Comparison of ENCODE assay signal across 1 cellular context in the genomic region with DNA sequence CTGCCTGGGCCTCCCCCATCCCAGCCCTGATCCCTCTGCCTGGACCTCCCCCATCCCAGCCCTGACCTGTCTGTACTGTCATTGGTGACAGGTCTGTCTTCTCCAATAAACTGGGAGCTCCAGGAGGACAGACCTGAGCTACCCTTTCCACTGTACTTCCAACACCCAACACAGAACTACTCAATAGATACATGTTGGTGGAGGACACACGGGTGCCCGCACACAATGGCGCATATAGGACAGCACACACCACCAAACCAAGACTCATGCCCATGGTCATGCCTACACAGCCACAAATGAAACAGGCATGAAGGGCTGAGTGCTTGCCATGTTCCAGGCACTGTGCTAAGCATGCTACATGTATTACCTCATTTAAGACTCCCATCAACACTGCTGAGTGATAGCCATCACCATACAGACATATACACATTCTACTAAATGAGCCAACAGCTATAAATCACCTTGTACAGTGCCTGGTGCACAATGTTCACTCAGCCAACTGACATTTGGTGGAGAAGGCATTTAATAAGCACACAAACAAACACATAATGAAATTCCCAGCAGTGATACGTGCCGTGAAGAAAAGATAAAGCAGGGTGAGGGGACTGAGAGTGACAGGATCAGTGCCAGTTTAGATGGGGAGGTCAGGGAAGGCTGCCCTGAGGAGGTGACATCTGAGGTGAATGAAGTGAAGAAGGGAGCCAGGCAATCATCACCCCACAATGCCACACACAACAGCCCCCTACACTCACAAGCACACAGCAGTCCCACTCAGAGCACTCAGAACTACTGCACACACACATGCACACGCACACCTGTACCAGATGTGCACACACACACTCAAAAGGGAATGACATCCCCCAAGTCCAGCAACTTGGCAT.
TF ChIP-seq lines count a peak whose summit lies in the region.

No MANE protein-coding gene starts in this region.

TF ChIP-seq in GM12878, 131 proteins besides CTCF, POLR2A, EP300 and RAD21:
- TF ChIP-seq YY1 (IDR thresholded peaks at IDR 0.05; ENCODE audit: low read depth, low read length): 0 out of 2 replicates have a peak, but pooled peaks have one; percentile 22
- no peak for TF ChIP-seq CEBPB (IDR thresholded peaks at IDR 0.05; ENCODE audit: borderline replicate concordance in 1 of 2, low read depth in 2 of 2, low read length in 2 of 2)
- TF ChIP-seq MTA3 (IDR thresholded peaks at IDR 0.05; ENCODE audit: borderline replicate concordance, low read length): no peak
- TF ChIP-seq, protein P1, sequence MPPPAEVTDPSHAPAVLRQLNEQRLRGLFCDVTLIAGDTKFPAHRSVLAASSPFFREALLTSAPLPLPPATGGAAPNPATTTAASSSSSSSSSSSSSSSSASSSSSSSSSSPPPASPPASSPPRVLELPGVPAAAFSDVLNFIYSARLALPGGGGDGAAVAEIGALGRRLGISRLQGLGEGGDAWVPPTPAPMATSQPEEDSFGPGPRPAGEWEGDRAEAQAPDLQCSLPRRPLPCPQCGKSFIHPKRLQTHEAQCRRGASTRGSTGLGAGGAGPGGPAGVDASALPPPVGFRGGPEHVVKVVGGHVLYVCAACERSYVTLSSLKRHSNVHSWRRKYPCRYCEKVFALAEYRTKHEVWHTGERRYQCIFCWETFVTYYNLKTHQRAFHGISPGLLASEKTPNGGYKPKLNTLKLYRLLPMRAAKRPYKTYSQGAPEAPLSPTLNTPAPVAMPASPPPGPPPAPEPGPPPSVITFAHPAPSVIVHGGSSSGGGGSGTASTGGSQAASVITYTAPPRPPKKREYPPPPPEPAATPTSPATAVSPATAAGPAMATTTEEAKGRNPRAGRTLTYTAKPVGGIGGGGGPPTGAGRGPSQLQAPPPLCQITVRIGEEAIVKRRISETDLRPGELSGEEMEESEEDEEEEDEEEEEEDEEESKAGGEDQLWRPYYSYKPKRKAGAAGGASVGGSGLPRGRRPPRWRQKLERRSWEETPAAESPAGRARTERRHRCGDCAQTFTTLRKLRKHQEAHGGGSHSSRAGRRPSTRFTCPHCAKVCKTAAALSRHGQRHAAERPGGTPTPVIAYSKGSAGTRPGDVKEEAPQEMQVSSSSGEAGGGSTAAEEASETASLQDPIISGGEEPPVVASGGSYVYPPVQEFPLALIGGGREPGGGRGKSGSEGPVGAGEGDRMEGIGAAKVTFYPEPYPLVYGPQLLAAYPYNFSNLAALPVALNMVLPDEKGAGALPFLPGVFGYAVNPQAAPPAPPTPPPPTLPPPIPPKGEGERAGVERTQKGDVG (CRISPR knock-in tag; IDR thresholded peaks at IDR 0.05): no peak
- TF ChIP-seq NBN (IDR thresholded peaks at IDR 0.05): no peak
- no peak for TF ChIP-seq CHD2 (IDR thresholded peaks at IDR 0.05; ENCODE audit: borderline replicate concordance, low read depth, low read length)
- no peak for TF ChIP-seq IKZF1 (conservative IDR thresholded peaks at IDR 0.05)
- TF ChIP-seq RCOR1 (conservative IDR thresholded peaks at IDR 0.05; ENCODE audit: low read depth, low read length): no peak
- TF ChIP-seq, protein P2, sequence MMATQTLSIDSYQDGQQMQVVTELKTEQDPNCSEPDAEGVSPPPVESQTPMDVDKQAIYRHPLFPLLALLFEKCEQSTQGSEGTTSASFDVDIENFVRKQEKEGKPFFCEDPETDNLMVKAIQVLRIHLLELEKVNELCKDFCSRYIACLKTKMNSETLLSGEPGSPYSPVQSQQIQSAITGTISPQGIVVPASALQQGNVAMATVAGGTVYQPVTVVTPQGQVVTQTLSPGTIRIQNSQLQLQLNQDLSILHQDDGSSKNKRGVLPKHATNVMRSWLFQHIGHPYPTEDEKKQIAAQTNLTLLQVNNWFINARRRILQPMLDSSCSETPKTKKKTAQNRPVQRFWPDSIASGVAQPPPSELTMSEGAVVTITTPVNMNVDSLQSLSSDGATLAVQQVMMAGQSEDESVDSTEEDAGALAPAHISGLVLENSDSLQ (IDR thresholded peaks at IDR 0.05): 0 out of 2 replicates have a peak, but pooled peaks have one; percentile 21
